In genomic region chr4:159400782-159401712, GRCh38 we compare ENCODE assay signal across 11 cellular contexts.
DNase-seq lines count a peak whose midpoint lies in the region; ATAC-seq lines count a peak whose summit lies in the region.
"Had no signal": no experiment of that assay in that cellular context is flagged by ENCODE, and none has a peak within 500 bp of the region (broad histone marks: within the 10 kb centered on the region; RNA-seq: fewer than 3 reads in every experiment).

No MANE protein-coding gene starts in this region.

- no peaks in the 10 kb centered on the region for H3K4me1 Mint-ChIP-seq in activated naive CD8-positive, alpha-beta T cell treated with anti-CD3 and anti-CD28 coated beads, Interleukin-2, amount 50 U/mL, for 24 hours
- no peaks in the 10 kb centered on the region for H3K4me1 Mint-ChIP-seq in activated naive CD8-positive, alpha-beta T cell treated with anti-CD3 and anti-CD28 coated beads for 36 hours

- peak overlapping the region; percentile 64 for H3K27ac ChIP-seq in temporal lobe (ENCODE audit: low read depth, low read length)

- no peaks in the 10 kb centered on the region for H3K36me3 Mint-ChIP-seq in activated naive CD8-positive, alpha-beta T cell treated with anti-CD3 and anti-CD28 coated beads, Interleukin-2, amount 50 U/mL, for 24 hours (ENCODE audit: low read depth)
- no peaks in the 10 kb centered on the region for H3K36me3 Mint-ChIP-seq in activated naive CD8-positive, alpha-beta T cell treated with anti-CD3 and anti-CD28 coated beads for 36 hours

- H3K9ac ChIP-seq in adipocyte (ENCODE audit: low read length): no peak overlapping the region

- no peaks in the 10 kb centered on the region for H3K36me3 ChIP-seq in adipocyte (ENCODE audit: control insufficient read depth, insufficient read depth, low read length, severe bottlenecking)

- H3K27ac Mint-ChIP-seq in activated naive CD8-positive, alpha-beta T cell treated with anti-CD3 and anti-CD28 coated beads, Interleukin-2, amount 50 U/mL, for 24 hours: no peak overlapping the region
- no peak overlapping the region for H3K27ac Mint-ChIP-seq in activated naive CD8-positive, alpha-beta T cell treated with anti-CD3 and anti-CD28 coated beads for 36 hours

- peak; percentile 40 for ATAC-seq in activated naive CD8-positive, alpha-beta T cell treated with anti-CD3 and anti-CD28 coated beads, Interleukin-2, amount 50 U/mL, for 24 hours
- ATAC-seq in GM18873 (IDR thresholded peaks at IDR 0.05; ENCODE audit: low FRiP score, unreplicated experiment): no peak
- ATAC-seq in HG03520 (IDR thresholded peaks at IDR 0.05; ENCODE audit: unreplicated experiment): no peak

- peak overlapping the region; percentile 24 for H3K4me3 ChIP-seq in adipocyte (ENCODE audit: low read length)

- no peaks in the 10 kb centered on the region for H3K27me3 ChIP-seq in adipocyte (replicated peaks; ENCODE audit: control insufficient read depth, insufficient read depth, low read length)

- no peaks in the 10 kb centered on the region for H3K9me3 Mint-ChIP-seq in activated naive CD8-positive, alpha-beta T cell treated with anti-CD3 and anti-CD28 coated beads, Interleukin-2, amount 50 U/mL, for 24 hours
- H3K9me3 Mint-ChIP-seq in activated naive CD8-positive, alpha-beta T cell treated with anti-CD3 and anti-CD28 coated beads for 36 hours: no peaks in the 10 kb centered on the region

- H3K9me3 ChIP-seq in adipocyte (ENCODE audit: control insufficient read depth, low read length): no peaks in the 10 kb centered on the region

- H3K27me3 Mint-ChIP-seq in activated naive CD8-positive, alpha-beta T cell treated with anti-CD3 and anti-CD28 coated beads, Interleukin-2, amount 50 U/mL, for 24 hours: peaks cover 4% of the 10 kb centered on the region
- peaks cover 11% of the 10 kb centered on the region for H3K27me3 Mint-ChIP-seq in activated naive CD8-positive, alpha-beta T cell treated with anti-CD3 and anti-CD28 coated beads for 36 hours

- H3K4me3 Mint-ChIP-seq in activated naive CD8-positive, alpha-beta T cell treated with anti-CD3 and anti-CD28 coated beads, Interleukin-2, amount 50 U/mL, for 24 hours: no peak overlapping the region
- no peak overlapping the region for H3K4me3 Mint-ChIP-seq in activated naive CD8-positive, alpha-beta T cell treated with anti-CD3 and anti-CD28 coated beads for 36 hours

- no peak for DNase-seq in activated naive CD8-positive, alpha-beta T cell treated with anti-CD3 and anti-CD28 coated beads, Interleukin-2, amount 50 U/mL, for 24 hours
- DNase-seq in activated naive CD8-positive, alpha-beta T cell treated with anti-CD3 and anti-CD28 coated beads for 36 hours: no peak
- DNase-seq in adipocyte (ENCODE audit: low read depth) (peak; percentile 45), inferior parietal cortex (ENCODE audit: extremely low spot score) (peak; percentile 45), NCI-H1105 (lab: John Stamatoyannopoulos, UW) (no peak)
- DNase-seq: NCI-H510A treated with DMSO at 0.1 percent for 48 hours; retina; stimulated activated CD8-positive, alpha-beta memory T cell treated with anti-CD3 and anti-CD28 coated beads, Interleukin-4, amount 100 ng/mL, for 48 hours had no signal

- H3K4me1 ChIP-seq in adipocyte (ENCODE audit: control insufficient read depth, insufficient read depth, low read length): peaks cover 26% of the 10 kb centered on the region

Comparison
In these comparisons a context has a peak if more than half of its experiments do, and no peak if none do; other contexts are left out.
1. DNase-seq: peak in adipocyte (single experiment) and inferior parietal cortex (single experiment); none in activated naive CD8-positive, alpha-beta T cell treated with anti-CD3 and anti-CD28 coated beads, Interleukin-2, amount 50 U/mL, for 24 hours (single experiment), activated naive CD8-positive, alpha-beta T cell treated with anti-CD3 and anti-CD28 coated beads for 36 hours (single experiment) and NCI-H1105 (single experiment).